ENCODE assay signal across 18 cellular contexts in genomic region chr15:66734961-66735908, GRCh38. TPM values are rescaled to one million over a fixed set of nuclear protein-coding genes. Genes with fewer than 3 reads are reported as not detected.
DNase-seq lines count a peak whose midpoint lies in the region; ATAC-seq and TF ChIP-seq lines count a peak whose summit lies in the region.
"Had no signal": no experiment of that assay in that cellular context is flagged by ENCODE, and none has a peak within 500 bp of the region (broad histone marks: within the 10 kb centered on the region; RNA-seq: fewer than 3 reads in every experiment).

No MANE protein-coding gene starts in this region.

- no peaks in the 10 kb centered on the region for H3K9me3 ChIP-seq in heart left ventricle
- no peaks in the 10 kb centered on the region for H3K9me3 ChIP-seq in aorta (ENCODE audit: control insufficient read depth, low read length)
- H3K9me3 ChIP-seq: neutrophil had no signal

- H3K36me3 ChIP-seq in heart left ventricle (peaks cover 0 to 8% (median 0%) of the 10 kb centered on the region in 9 donors), aorta (ENCODE audit: control insufficient read depth in 1 of 2, insufficient read depth in 2 of 2, low read length in 1 of 2) (no peaks in the 10 kb centered on the region)
- H3K36me3 ChIP-seq: neutrophil had no signal

- no peaks in the 10 kb centered on the region for H3K27me3 ChIP-seq in heart left ventricle
- no peaks in the 10 kb centered on the region for H3K27me3 ChIP-seq in aorta (ENCODE audit: control insufficient read depth in 1 of 2, insufficient read depth in 2 of 2, low read length in 1 of 2)
- H3K27me3 ChIP-seq: neutrophil had no signal

- TF ChIP-seq POLR2A in heart left ventricle (IDR thresholded peaks at IDR 0.05) = no peak

- TF ChIP-seq CTCF in heart left ventricle (IDR thresholded peaks at IDR 0.05) = no peak

- whole genome bisulfite sequencing in heart left ventricle, 4 donors = 79 to 84% (median 82%) methylated on average over 10 of the region's 10 CpGs
- WGBS in aorta, 2 donors = 56 to 60% methylated on average over 10 of the region's 10 CpGs

- H3K27ac ChIP-seq in heart left ventricle (peak overlapping the region in 3 of 12 donors; percentile 7 to 30 (median 18)), aorta (ENCODE audit: low read depth in 1 of 2, low read length in 2 of 2) (peak overlapping the region in 1 of 2 donors; percentile 58)
- H3K27ac ChIP-seq: neutrophil had no signal

- peak in 1 of 5 donors; percentile 25 for DNase-seq in heart left ventricle
- no peak for DNase-seq in Right ventricle myocardium inferior (ENCODE audit: missing footprints)
- DNase-seq in globus pallidus (ENCODE audit: low spot score) = peak; percentile 16
- peak; percentile 13 for DNase-seq in pons (ENCODE audit: low spot score)
- DNase-seq in aorta = peak; percentile 50 to 77
- DNase-seq in NCI-H2107 (lab: John Stamatoyannopoulos, UW) = no peak
- DNase-seq in putamen (ENCODE audit: low spot score) = no peak
- DNase-seq: activated CD8-positive, alpha-beta memory T cell treated with anti-CD3 and anti-CD28 coated beads for 24 hours; activated effector memory CD4-positive, alpha-beta T cell treated with anti-CD3 and anti-CD28 coated beads, Interleukin-2, amount 50 U/mL, for 16 hours; CD8-positive, alpha-beta memory T cell; mammary epithelial cell; NCI-H1436; NCI-H510A; stimulated activated naive B cell treated with anti-CD40 and anti-IgM and Interleukin-4, amounts not matched to agents 10 μg/mL and 1 μg/mL and 100 μg/mL, for 72 hours; SW 1271 had no signal

- H3K4me3 ChIP-seq in heart left ventricle = no peak overlapping the region
- H3K4me3 ChIP-seq in aorta (ENCODE audit: low read length in 2 of 2) = no peak overlapping the region

- H3K4me1 ChIP-seq in heart left ventricle (peaks cover 0 to 61% (median 26%) of the 10 kb centered on the region in 12 donors), aorta (ENCODE audit: control insufficient read depth in 1 of 2, insufficient read depth in 2 of 2, low read length in 2 of 2) (peaks cover 0 to 8% of the 10 kb centered on the region in 2 donors)

- ATAC-seq in heart left ventricle = peak in 3 of 4 donors; percentile 4 to 36 (median 18)
- no peak for ATAC-seq in Right ventricle myocardium inferior
- peak; percentile 31 for ATAC-seq in aorta (ENCODE audit: low FRiP score)
- no peak for ATAC-seq in HG03469 (IDR thresholded peaks at IDR 0.05; ENCODE audit: unreplicated experiment)
- ATAC-seq: stimulated activated naive B cell treated with anti-CD40 and anti-IgM and Interleukin-4, amounts not matched to agents 10 μg/mL and 1 μg/mL and 100 μg/mL, for 72 hours; WTC11 had no signal

- intact Hi-C loops in heart left ventricle (cut with DNase I) = no loop called here
- intact Hi-C loops in Right ventricle myocardium inferior (cut with DNase I) = no loop called here
- intact Hi-C loops in aorta (cut with DNase I) = loop anchor here in 1 of 2 donors (2.0 kb wide), 1 partner anchor 30 kb away; no protein-coding TSS in a partner anchor

RNA-seq across cellular contexts. Expression of gene SMAD6, which starts 33.2 kb away (rescaled TPM):
- total RNA-seq in heart left ventricle (10 to 100 TPM; 14.4 to 65.9 (median 20.8) TPM), Right ventricle myocardium inferior (16.2 TPM), aorta (10 to 100 TPM; 34.8 to 92.0 TPM)
- polyA plus RNA-seq in heart left ventricle (10 to 100 TPM; 10.4 to 19.0 TPM), aorta (10 to 100 TPM in 1 of 2 donors, 1 to 10 TPM in 1; 7.1 to 14.3 TPM)
- polyA plus RNA-seq: CD8-positive, alpha-beta memory T cell had no signal

Comparison
In these comparisons a context has a peak if more than half of its experiments do, and no peak if none do; other contexts are left out.
1. ATAC-seq: peak in heart left ventricle (3 of 4) and aorta (single experiment); none in Right ventricle myocardium inferior (single experiment) and HG03469 (single experiment).
2. DNase-seq: peak in globus pallidus (single experiment), pons (single experiment) and aorta (2 of 2); none in Right ventricle myocardium inferior (single experiment), NCI-H2107 (single experiment) and putamen (single experiment).